In the genomic region with DNA sequence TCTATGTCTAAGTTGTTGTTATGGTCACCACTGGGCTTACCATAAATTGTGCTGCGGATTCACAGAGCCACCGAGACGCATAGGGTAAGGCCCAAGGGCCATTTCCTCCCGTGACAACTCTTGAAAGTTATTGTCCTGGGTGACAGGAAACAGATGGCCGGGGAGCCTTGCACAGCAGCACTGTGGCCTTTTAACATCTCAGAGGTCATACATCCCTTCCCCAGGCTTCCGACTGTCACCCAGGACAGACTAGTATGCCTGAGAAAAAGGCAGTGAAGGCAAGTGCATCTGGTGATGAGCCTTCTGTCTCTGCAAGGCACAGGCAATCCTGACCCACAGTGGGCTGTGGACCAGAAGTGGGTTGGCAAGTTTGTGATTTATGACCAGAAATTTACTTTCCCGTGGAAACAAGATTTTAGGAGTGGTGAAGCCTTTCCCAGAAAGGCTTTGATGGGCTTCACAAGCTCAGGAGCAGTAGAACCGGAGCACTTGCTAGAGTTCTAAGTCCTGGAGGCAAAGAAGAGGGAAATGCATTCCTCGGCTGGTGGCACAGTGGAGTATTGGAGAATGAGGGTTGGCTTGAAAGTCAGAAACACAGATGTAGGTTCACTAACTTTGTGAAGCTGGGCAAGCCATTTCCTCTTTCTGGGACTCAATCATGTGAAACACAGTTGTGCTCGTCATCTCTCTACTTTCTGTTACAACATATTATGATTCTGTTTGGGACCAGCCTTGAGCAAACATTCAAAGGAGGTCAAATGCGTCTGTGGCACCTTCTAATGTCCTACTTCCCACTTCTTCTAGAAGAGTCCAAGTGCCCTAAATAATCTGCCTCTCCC, we compare ENCODE assay signal across 10 cellular contexts. TPM values are rescaled to one million over a fixed set of nuclear protein-coding genes. Genes with fewer than 3 reads are reported as not detected.
DNase-seq lines count a peak whose midpoint lies in the region; ATAC-seq, FAIRE-seq and TF ChIP-seq lines count a peak whose summit lies in the region.
"Had no signal": no experiment of that assay in that cellular context is flagged by ENCODE, and none has a peak within 500 bp of the region (broad histone marks: within the 10 kb centered on the region; RNA-seq: fewer than 3 reads in every experiment).

No MANE protein-coding gene starts in this region.

- CTCF ChIA-PET in CD8-positive, alpha-beta T cell (lab: Charles Lee): no interaction called here

- peak; percentile 98 for FAIRE-seq in GM19239 (lab: Jason Lieb, UNC)
- FAIRE-seq: endothelial cell of umbilical vein had no signal

- WGBS in stomach, 5 donors: 55 to 65% (median 60%) methylated on average over 11 of the region's 11 CpGs

- no peaks in the 10 kb centered on the region for H3K9me3 ChIP-seq in CD8-positive, alpha-beta T cell (ENCODE audit: low read length)
- H3K9me3 ChIP-seq in stomach: no peaks in the 10 kb centered on the region

- peaks cover 3% of the 10 kb centered on the region for H3K4me1 Mint-ChIP-seq in CD8-positive, alpha-beta T cell (ENCODE audit: low read depth)

- TF ChIP-seq POLR2A in stomach (IDR thresholded peaks at IDR 0.05): no peak

- POLR2A ChIA-PET in CD8-positive, alpha-beta T cell (lab: Charles Lee): no interaction called here

- H3K4me3 ChIP-seq in CD8-positive, alpha-beta T cell (ENCODE audit: low read depth, low read length): no peak overlapping the region
- no peak overlapping the region for H3K4me3 ChIP-seq in stomach

- TF ChIP-seq CTCF in CD8-positive, alpha-beta T cell (IDR thresholded peaks at IDR 0.05): no peak
- no peak for TF ChIP-seq CTCF in stomach (IDR thresholded peaks at IDR 0.05)

- H3K27me3 ChIP-seq in CD8-positive, alpha-beta T cell (ENCODE audit: insufficient read depth, low read length): no peaks in the 10 kb centered on the region
- H3K27me3 ChIP-seq in stomach: peaks cover 0 to 14% (median 0%) of the 10 kb centered on the region in 3 donors

- DNase-seq in GM19239 (ENCODE audit: insufficient read length, low spot score): no peak
- DNase-seq in NOMO-1 treated with dmso at 0.1 percent for 144 hours (lab: John Stamatoyannopoulos, UW; ENCODE audit: unreplicated experiment): peak; percentile 38
- no peak for DNase-seq in sciatic nerve (ENCODE audit: low spot score)
- DNase-seq in CD8-positive, alpha-beta T cell: no peak
- no peak for DNase-seq in DMS79 (lab: John Stamatoyannopoulos, UW)
- no peak for DNase-seq in stomach
- no peak for DNase-seq in central memory CD4-positive, alpha-beta T cell
- DNase-seq: activated CD4-positive, CD25-positive, alpha-beta regulatory T cell had no signal

- no peak overlapping the region for H3K27ac ChIP-seq in CD8-positive, alpha-beta T cell (ENCODE audit: low read depth, low read length)
- peak overlapping the region in 2 of 5 donors; percentile 18 to 29 for H3K27ac ChIP-seq in stomach

- H3K36me3 ChIP-seq in CD8-positive, alpha-beta T cell (ENCODE audit: insufficient read depth, low read length): no peaks in the 10 kb centered on the region
- H3K36me3 ChIP-seq in stomach: no peaks in the 10 kb centered on the region

- ATAC-seq in HG02852 (IDR thresholded peaks at IDR 0.05; ENCODE audit: unreplicated experiment) (peak; percentile 74), sciatic nerve (peak; percentile 58)
- ATAC-seq in CD8-positive, alpha-beta T cell: no peak

- TF ChIP-seq EP300 in stomach (IDR thresholded peaks at IDR 0.05): no peak

- peaks cover 21% of the 10 kb centered on the region for H3K27me3 Mint-ChIP-seq in CD8-positive, alpha-beta T cell (ENCODE audit: low read depth)

- no peak overlapping the region for H3K27ac Mint-ChIP-seq in CD8-positive, alpha-beta T cell

- H3K36me3 Mint-ChIP-seq in CD8-positive, alpha-beta T cell: no peaks in the 10 kb centered on the region

- intact Hi-C loops in sciatic nerve (cut with DNase I): no loop called here
- intact Hi-C loops in CD8-positive, alpha-beta T cell (cut with DNase I, micrococcal nuclease): no loop called here
- intact Hi-C loops in stomach (cut with DNase I; ENCODE audit: low total_unique reads): no loop called here

- H3K4me1 ChIP-seq in CD8-positive, alpha-beta T cell (ENCODE audit: insufficient read depth, low read length): no peaks in the 10 kb centered on the region
- H3K4me1 ChIP-seq in stomach: peaks cover 0 to 4% (median 0%) of the 10 kb centered on the region in 4 donors

- H3K4me3 Mint-ChIP-seq in CD8-positive, alpha-beta T cell: no peak overlapping the region

- no peaks in the 10 kb centered on the region for H3K9me3 Mint-ChIP-seq in CD8-positive, alpha-beta T cell

RNA-seq across cellular contexts. Expression of gene CAPN14, which starts 2.0 kb away (rescaled TPM):
- 0.36 TPM for total RNA-seq in sciatic nerve
- total RNA-seq in CD8-positive, alpha-beta T cell: under 1 TPM; 0.08 to 0.14 TPM
- total RNA-seq in stomach: 1 to 10 TPM in 1 of 5 donors, not detected in 4; 1.3 TPM
- 10 to 100 TPM in 1 of 3 donors, under 1 TPM in 1, not detected in 1; 0.06 to 66.0 TPM for polyA plus RNA-seq in stomach

RNA-seq across cellular contexts. Expression of gene EHD3, which starts 14.6 kb away (rescaled TPM):
- total RNA-seq in sciatic nerve (7.0 TPM), stomach (1 to 10 TPM in 3 of 5 donors, under 1 TPM in 2; 0.45 to 4.0 (median 1.7) TPM)
- total RNA-seq in CD8-positive, alpha-beta T cell: under 1 TPM; 0.81 to 0.95 TPM
- polyA plus RNA-seq in stomach: 1 to 10 TPM; 4.0 to 7.5 (median 6.3) TPM
